ENCODE assay signal across 17 cellular contexts in genomic region chr20:17620371-17621228, GRCh38. TPM values are rescaled to one million over a fixed set of nuclear protein-coding genes. Genes with fewer than 3 reads are reported as not detected.
DNase-seq lines count a peak whose midpoint lies in the region; ATAC-seq and TF ChIP-seq lines count a peak whose summit lies in the region.
"Had no signal": no experiment of that assay in that cellular context is flagged by ENCODE, and none has a peak within 500 bp of the region (broad histone marks: within the 10 kb centered on the region; RNA-seq: fewer than 3 reads in every experiment).

No MANE protein-coding gene starts in this region.

- H3K4me1 Mint-ChIP-seq in natural killer cell = no peaks in the 10 kb centered on the region
- H3K4me1 Mint-ChIP-seq in natural killer cell treated with Interleukin-12 subunit alpha and Interleukin-12 subunit beta and Interleukin-15 and Interleukin-18, amount 100 ng/mL, for 72 hours (ENCODE audit: low read depth in 2 of 2) = peaks cover 0 to 3% of the 10 kb centered on the region in 2 donors
- H3K4me1 Mint-ChIP-seq in activated T-cell treated with anti-CD3 and anti-CD28 coated beads, Interleukin-2, amount 50 U/mL, for 24 hours (ENCODE audit: low read depth) = no peaks in the 10 kb centered on the region

- H3K27ac Mint-ChIP-seq in natural killer cell = no peak overlapping the region
- H3K27ac Mint-ChIP-seq in natural killer cell treated with Interleukin-12 subunit alpha and Interleukin-12 subunit beta and Interleukin-15 and Interleukin-18, amount 100 ng/mL, for 72 hours = no peak overlapping the region
- no peak overlapping the region for H3K27ac Mint-ChIP-seq in activated T-cell treated with anti-CD3 and anti-CD28 coated beads, Interleukin-2, amount 50 U/mL, for 24 hours
- H3K27ac Mint-ChIP-seq: activated CD8-positive, alpha-beta T cell treated with anti-CD3 and anti-CD28 coated beads for 36 hours had no signal

- DNase-seq in natural killer cell (peak; percentile 11), dorsolateral prefrontal cortex (peak in 7 of 10 donors; percentile 2 to 36 (median 21)), osteoblast (ENCODE audit: insufficient read length, low spot score, missing footprints) (peak; percentile 64), T-helper 2 cell (no peak), SHP77 (lab: John Stamatoyannopoulos, UW) (no peak)
- DNase-seq in natural killer cell treated with Interleukin-12 subunit alpha and Interleukin-12 subunit beta and Interleukin-15 and Interleukin-18, amount 100 ng/mL, for 72 hours (ENCODE audit: low spot score) = no peak
- no peak for DNase-seq in activated T-cell treated with anti-CD3 and anti-CD28 coated beads, Interleukin-2, amount 50 U/mL, for 24 hours
- DNase-seq: activated CD8-positive, alpha-beta T cell treated with anti-CD3 and anti-CD28 coated beads for 36 hours; activated gamma-delta T cell; NCI-H1436; NCI-H446 had no signal

- H2AFZ ChIP-seq in osteoblast (ENCODE audit: low read length) = no peak overlapping the region

- no peak overlapping the region for H3K27ac ChIP-seq in dorsolateral prefrontal cortex
- no peak overlapping the region for H3K27ac ChIP-seq in osteoblast (ENCODE audit: low read depth, low read length)
- H3K27ac ChIP-seq: coronary artery, epithelial cell of prostate, gastrocnemius medialis had no signal

- H3K4me3 ChIP-seq in dorsolateral prefrontal cortex (no peak overlapping the region), osteoblast (ENCODE audit: insufficient read depth, low read length) (no peak overlapping the region)
- H3K4me3 ChIP-seq: coronary artery, gastrocnemius medialis, GM12878 had no signal

- TF ChIP-seq CTCF in natural killer cell (IDR thresholded peaks at IDR 0.05) (no peak), dorsolateral prefrontal cortex (IDR thresholded peaks at IDR 0.05 in 54 of 56, conservative IDR thresholded peaks at IDR 0.05 in 2 of 56; ENCODE audit: low read depth in 1 of 56, partially characterized antibody in 56 of 56) (no peak), osteoblast (IDR thresholded peaks at IDR 0.05; ENCODE audit: extremely low read depth, low read depth, low read length) (no peak)

- H3K9me3 Mint-ChIP-seq in natural killer cell = no peaks in the 10 kb centered on the region
- H3K9me3 Mint-ChIP-seq in natural killer cell treated with Interleukin-12 subunit alpha and Interleukin-12 subunit beta and Interleukin-15 and Interleukin-18, amount 100 ng/mL, for 72 hours = no peaks in the 10 kb centered on the region
- H3K9me3 Mint-ChIP-seq in activated T-cell treated with anti-CD3 and anti-CD28 coated beads, Interleukin-2, amount 50 U/mL, for 24 hours = no peaks in the 10 kb centered on the region
- H3K9me3 Mint-ChIP-seq: activated CD8-positive, alpha-beta T cell treated with anti-CD3 and anti-CD28 coated beads for 36 hours; naive thymus-derived CD8-positive, alpha-beta T cell had no signal

- ATAC-seq in natural killer cell (no peak), HG03521 (IDR thresholded peaks at IDR 0.05; ENCODE audit: unreplicated experiment) (no peak)
- ATAC-seq in natural killer cell treated with Interleukin-12 subunit alpha and Interleukin-12 subunit beta and Interleukin-15 and Interleukin-18, amount 100 ng/mL, for 72 hours = no peak
- ATAC-seq: activated CD8-positive, alpha-beta T cell treated with anti-CD3 and anti-CD28 coated beads for 36 hours; gastrocnemius medialis; GM12878; naive thymus-derived CD8-positive, alpha-beta T cell had no signal

- no peaks in the 10 kb centered on the region for H3K27me3 ChIP-seq in dorsolateral prefrontal cortex
- H3K27me3 ChIP-seq in osteoblast (ENCODE audit: insufficient read depth, low read length) = no peaks in the 10 kb centered on the region
- H3K27me3 ChIP-seq: gastrocnemius medialis had no signal

- peaks cover 55% of the 10 kb centered on the region for H4K20me1 ChIP-seq in osteoblast (ENCODE audit: insufficient read depth, low read length)

- H3K9me3 ChIP-seq in osteoblast (ENCODE audit: low read depth, low read length) = no peaks in the 10 kb centered on the region
- H3K9me3 ChIP-seq: gastrocnemius medialis had no signal

- H3K4me1 ChIP-seq in osteoblast (ENCODE audit: insufficient read depth, low read length) = no peaks in the 10 kb centered on the region
- H3K4me1 ChIP-seq: gastrocnemius medialis had no signal

- H3K4me2 ChIP-seq in osteoblast (ENCODE audit: insufficient read depth, low read length) = no peak overlapping the region

- no peaks in the 10 kb centered on the region for H3K36me3 Mint-ChIP-seq in natural killer cell
- no peaks in the 10 kb centered on the region for H3K36me3 Mint-ChIP-seq in natural killer cell treated with Interleukin-12 subunit alpha and Interleukin-12 subunit beta and Interleukin-15 and Interleukin-18, amount 100 ng/mL, for 72 hours
- peaks cover 65% of the 10 kb centered on the region for H3K36me3 Mint-ChIP-seq in activated T-cell treated with anti-CD3 and anti-CD28 coated beads, Interleukin-2, amount 50 U/mL, for 24 hours (ENCODE audit: low read depth)

- intact Hi-C loops in natural killer cell (cut with micrococcal nuclease) = no loop called here
- intact Hi-C loops in dorsolateral prefrontal cortex (cut with DNase I) = no loop called here

- H3K36me3 ChIP-seq in osteoblast (ENCODE audit: insufficient read depth, low read length) = peaks cover 98% of the 10 kb centered on the region

- H3K4me3 Mint-ChIP-seq in natural killer cell = no peak overlapping the region
- H3K4me3 Mint-ChIP-seq in natural killer cell treated with Interleukin-12 subunit alpha and Interleukin-12 subunit beta and Interleukin-15 and Interleukin-18, amount 100 ng/mL, for 72 hours = no peak overlapping the region
- no peak overlapping the region for H3K4me3 Mint-ChIP-seq in activated T-cell treated with anti-CD3 and anti-CD28 coated beads, Interleukin-2, amount 50 U/mL, for 24 hours
- H3K4me3 Mint-ChIP-seq: activated CD8-positive, alpha-beta T cell treated with anti-CD3 and anti-CD28 coated beads for 36 hours; naive thymus-derived CD8-positive, alpha-beta T cell had no signal

- H3K79me2 ChIP-seq in osteoblast (ENCODE audit: insufficient read depth, low read length) = peaks cover 32% of the 10 kb centered on the region

- H3K27me3 Mint-ChIP-seq in natural killer cell (ENCODE audit: low read depth in 2 of 2) = no peaks in the 10 kb centered on the region
- H3K27me3 Mint-ChIP-seq in natural killer cell treated with Interleukin-12 subunit alpha and Interleukin-12 subunit beta and Interleukin-15 and Interleukin-18, amount 100 ng/mL, for 72 hours = no peaks in the 10 kb centered on the region
- H3K27me3 Mint-ChIP-seq in activated T-cell treated with anti-CD3 and anti-CD28 coated beads, Interleukin-2, amount 50 U/mL, for 24 hours = no peaks in the 10 kb centered on the region
- H3K27me3 Mint-ChIP-seq: activated CD8-positive, alpha-beta T cell treated with anti-CD3 and anti-CD28 coated beads for 36 hours; naive thymus-derived CD8-positive, alpha-beta T cell had no signal

RNA-seq across cellular contexts. Expression of gene DSTN, which starts 50.7 kb away (rescaled TPM):
- total RNA-seq in natural killer cell (10 to 100 TPM; 47.5 to 73.5 (median 70.0) TPM), dorsolateral prefrontal cortex (100 to 1,000 TPM; 105 to 421 (median 232) TPM), osteoblast (627 and 634 TPM in 2 replicates)
- 10 to 100 TPM; 42.5 to 59.1 TPM for total RNA-seq in natural killer cell treated with Interleukin-12 subunit alpha and Interleukin-12 subunit beta and Interleukin-15 and Interleukin-18, amount 100 ng/mL, for 72 hours

Comparison
In these comparisons a context has a peak if more than half of its experiments do, and no peak if none do; other contexts are left out.
1. DNase-seq: peak in natural killer cell (single experiment), dorsolateral prefrontal cortex (7 of 10) and osteoblast (single experiment); none in natural killer cell treated with Interleukin-12 subunit alpha and Interleukin-12 subunit beta and Interleukin-15 and Interleukin-18, amount 100 ng/mL, for 72 hours (single experiment), activated T-cell treated with anti-CD3 and anti-CD28 coated beads, Interleukin-2, amount 50 U/mL, for 24 hours (single experiment), T-helper 2 cell (0 of 5) and SHP77 (0 of 2).